ENCODE assay signal across 34 cellular contexts in the genomic region with DNA sequence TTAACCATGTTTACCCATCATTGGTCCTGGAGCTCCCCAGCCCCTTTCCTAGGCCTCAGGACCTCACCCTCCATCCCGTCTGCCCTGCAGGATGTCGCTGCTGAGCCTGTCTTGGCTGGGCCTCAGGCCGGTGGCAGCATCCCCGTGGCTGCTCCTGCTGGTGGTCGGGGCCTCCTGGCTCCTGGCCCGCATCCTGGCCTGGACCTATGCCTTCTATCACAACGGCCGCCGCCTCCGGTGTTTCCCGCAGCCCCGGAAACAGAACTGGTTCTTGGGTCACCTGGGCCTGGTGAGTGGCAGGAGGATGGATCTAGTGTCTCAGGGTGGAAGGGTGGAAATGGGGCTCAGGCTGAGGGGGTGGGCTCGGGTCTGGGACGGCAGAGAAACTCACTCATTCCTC. TPM values are rescaled to one million over a fixed set of nuclear protein-coding genes. Genes with fewer than 3 reads are reported as not detected.
"Had no signal": no experiment of that assay in that cellular context is flagged by ENCODE, and none has a peak within 500 bp of the region (broad histone marks: within the 10 kb centered on the region; RNA-seq: fewer than 3 reads in every experiment).

No MANE protein-coding gene starts in this region.

- H3K27me3 ChIP-seq: uterus had no signal

- H3K27ac Mint-ChIP-seq: endodermal cell; mesothelial cell of epicardium; natural killer cell treated with Interleukin-12 subunit alpha and Interleukin-12 subunit beta and Interleukin-15 and Interleukin-18, amount 100 ng/mL, for 72 hours; stimulated activated naive CD8-positive, alpha-beta T cell treated with anti-CD3 and anti-CD28 coated beads, Interleukin-15, amount 100 ng/mL, for 72 hours had no signal

- H3K4me1 Mint-ChIP-seq: endodermal cell; mesothelial cell of epicardium; neural crest cell; stimulated activated naive CD8-positive, alpha-beta T cell treated with anti-CD3 and anti-CD28 coated beads, Interleukin-15, amount 100 ng/mL, for 72 hours had no signal

- H3K4me3 ChIP-seq: esophagus squamous epithelium, heart right ventricle, left lung, mucosa of descending colon, psoas muscle, sigmoid colon, suprapubic skin, transverse colon, upper lobe of right lung, uterus had no signal

- H3K4me3 Mint-ChIP-seq: endodermal cell; mesothelial cell of epicardium; naive B cell; natural killer cell treated with Interleukin-12 subunit alpha and Interleukin-12 subunit beta and Interleukin-15 and Interleukin-18, amount 100 ng/mL, for 72 hours; neural crest cell; stimulated activated effector memory CD8-positive, alpha-beta T cell treated with anti-CD3 and anti-CD28 coated beads, Interleukin-12 subunit alpha, Interleukin-12 subunit beta, amount 100 ng/mL, for 72 hours; stimulated activated naive CD8-positive, alpha-beta T cell treated with anti-CD3 and anti-CD28 coated beads, Interleukin-15, amount 100 ng/mL, for 72 hours had no signal

- H3K9me3 ChIP-seq: esophagus squamous epithelium, left lung, mucosa of descending colon, neutrophil, psoas muscle, sigmoid colon, suprapubic skin, transverse colon, upper lobe of right lung, uterus had no signal

- H3K36me3 ChIP-seq: esophagus squamous epithelium, heart right ventricle, left lung, neutrophil, sigmoid colon, suprapubic skin, transverse colon, upper lobe of right lung, uterus had no signal

- ATAC-seq: heart right ventricle; left cardiac atrium; left lung; natural killer cell treated with Interleukin-12 subunit alpha and Interleukin-12 subunit beta and Interleukin-15 and Interleukin-18, amount 100 ng/mL, for 72 hours; psoas muscle; right cardiac atrium; stimulated activated naive CD8-positive, alpha-beta T cell treated with anti-CD3 and anti-CD28 coated beads, Interleukin-15, amount 100 ng/mL, for 72 hours; upper lobe of right lung had no signal

- DNase-seq: effector CD8-positive, alpha-beta T cell; endodermal cell; esophagus squamous epithelium; foreskin melanocyte; glutamatergic neuron; heart right ventricle; hippocampal formation; left cardiac atrium; left lung; mesenchymal stem cell; mucosa of descending colon; naive B cell; psoas muscle; right cardiac atrium; sigmoid colon; stimulated activated CD4-positive, alpha-beta T cell treated with anti-CD3 and anti-CD28 coated beads, Interleukin-2, amount 100 ng/mL, for 24 hours; stimulated activated CD4-positive, alpha-beta T cell treated with anti-CD3 and anti-CD28 coated beads, Interleukin-4, amount 100 ng/mL, for 24 hours; stimulated activated naive CD8-positive, alpha-beta T cell treated with anti-CD3 and anti-CD28 coated beads, Interleukin-15, amount 100 ng/mL, for 72 hours; transverse colon; upper lobe of right lung; uterus had no signal

- H3K36me3 Mint-ChIP-seq: natural killer cell treated with Interleukin-12 subunit alpha and Interleukin-12 subunit beta and Interleukin-15 and Interleukin-18, amount 100 ng/mL, for 72 hours; stimulated activated effector memory CD8-positive, alpha-beta T cell treated with anti-CD3 and anti-CD28 coated beads, Interleukin-12 subunit alpha, Interleukin-12 subunit beta, amount 100 ng/mL, for 72 hours had no signal

- H3K4me1 ChIP-seq: heart right ventricle, left lung, psoas muscle, sigmoid colon, suprapubic skin, transverse colon, upper lobe of right lung, uterus had no signal

- H3K27ac ChIP-seq: esophagus squamous epithelium, heart right ventricle, left lung, neutrophil, psoas muscle, sigmoid colon, suprapubic skin, transverse colon, upper lobe of right lung, uterus had no signal

RNA-seq across cellular contexts. Expression of a gene that starts 0.5 kb away (rescaled TPM):
- total RNA-seq: endodermal cell; endothelial cell of umbilical vein; epithelial cell of proximal tubule; esophagus squamous epithelium; heart right ventricle; kidney epithelial cell; left cardiac atrium; left lung; lung microvascular endothelial cell; mesothelial cell of epicardium; mucosa of descending colon; natural killer cell treated with Interleukin-12 subunit alpha and Interleukin-12 subunit beta and Interleukin-15 and Interleukin-18, amount 100 ng/mL, for 72 hours; neural crest cell; omental fat pad; psoas muscle; renal cortical epithelial cell; right cardiac atrium; sigmoid colon; skeletal muscle tissue; transverse colon had no signal

RNA-seq across cellular contexts. Expression of a gene that starts 25.2 kb away (rescaled TPM):
- total RNA-seq: endodermal cell, endothelial cell of umbilical vein, epithelial cell of proximal tubule, kidney epithelial cell, lung microvascular endothelial cell, mesothelial cell of epicardium, neural crest cell, sigmoid colon had no signal

RNA-seq across cellular contexts. Expression of a gene that starts 57.4 kb away (rescaled TPM):
- total RNA-seq: endodermal cell; endothelial cell of umbilical vein; epithelial cell of proximal tubule; kidney epithelial cell; lung microvascular endothelial cell; mesothelial cell of epicardium; natural killer cell treated with Interleukin-12 subunit alpha and Interleukin-12 subunit beta and Interleukin-15 and Interleukin-18, amount 100 ng/mL, for 72 hours; neural crest cell; renal cortical epithelial cell had no signal
